ENCODE assay signal across 8 cellular contexts in genomic region chr1:54199765-54200518, GRCh38. TPM values are rescaled to one million over a fixed set of nuclear protein-coding genes. Genes with fewer than 3 reads are reported as not detected.
DNase-seq lines count a peak whose midpoint lies in the region; ATAC-seq, FAIRE-seq and TF ChIP-seq lines count a peak whose summit lies in the region.

TSS of gene CYB5RL (minus strand) at chr1:54200030. CDS start at chr1:54195616, 4,414 bp downstream.
TSS of gene MRPL37 (plus strand) at chr1:54200167. CDS start at chr1:54200244, 77 bp downstream.

- CTCF ChIA-PET in HepG2 (lab: Yijun Ruan, JAX; ENCODE audit: low intra/inter-chr PET ratio, low total read pairs), result no interaction called here

- H3K4me3 ChIP-seq in HepG2 (replicated peaks in 1 of 3; ENCODE audit: insufficient read depth in 1 of 3, low read depth in 2 of 3, low read length in 3 of 3), result peak within 1 kb of the TSS; percentile 89 to 95 (median 94)

- WGBS in HepG2 (ENCODE audit: low lambda C conversion rate), result 3% methylated on average over 6 of the region's 51 CpGs

- H3K4me2 ChIP-seq in HepG2 (ENCODE audit: low read depth, low read length), result peak within 1 kb of the TSS; percentile 96

- POLR2A ChIA-PET in HepG2 (lab: Yijun Ruan, JAX), result interaction anchor here (0.5 to 2.4 kb wide), 22 partner anchors 10 to 1009 kb away, joined by 3 to 10 read pairs (median 4); partner anchors contain the start of gene SSBP3

- ATAC-seq in GM19397 (IDR thresholded peaks at IDR 0.05; ENCODE audit: unreplicated experiment) (peak; percentile 95), HG03565 (IDR thresholded peaks at IDR 0.05; ENCODE audit: unreplicated experiment) (peak; percentile 86), HepG2 (peak; percentile 96)

- TF ChIP-seq CTCF in HepG2 (CRISPR knock-in tag; IDR thresholded peaks at IDR 0.05), result no peak

- peaks cover 34% of the 10 kb centered on the region for H3K4me1 ChIP-seq in HepG2 (ENCODE audit: insufficient read depth, low read length)

- TF ChIP-seq POLR2A in HepG2 (IDR thresholded peaks at IDR 0.05; ENCODE audit: insufficient read depth in 1 of 2, low read depth in 2 of 2, low read length in 2 of 2), result peak; percentile 82 to 84

- TF ChIP-seq RAD21 in HepG2 (CRISPR knock-in tag; IDR thresholded peaks at IDR 0.05), result peak; percentile 28

- peak; percentile 95 for FAIRE-seq in HepG2 (lab: Jason Lieb, UNC)

- intact Hi-C loops in HepG2 (cut with micrococcal nuclease; ENCODE audit: unreplicated experiment), result loop anchor here (10.0 kb wide), 1 partner anchor 125 kb away; no protein-coding TSS in a partner anchor

- in situ Hi-C loops in HepG2 (cut with HindIII; ENCODE audit: extremely low pct_ligation_motif_present, low pct_unique_long_range_greater_than_20kb), result no loop called here

- BruUV-seq in HepG2 (replicated peaks; lab: Mats Ljungman, UMichigan), result no TSS peak

- H3K27ac ChIP-seq in HepG2 (ENCODE audit: extremely low read length, insufficient read depth, low read length), result peak within 1 kb of the TSS; percentile 77

- H3K27me3 ChIP-seq in HepG2 (ENCODE audit: control insufficient read depth in 1 of 2, insufficient read depth in 2 of 2, low read length in 2 of 2), result no peaks in the 10 kb centered on the region; a peak in 1 of 5 replicates

- no peak for TF ChIP-seq EP300 in HepG2 (IDR thresholded peaks at IDR 0.05; ENCODE audit: low read depth in 2 of 2, low read length in 2 of 2)
- no peak; the same call in 1 of the 2 replicates for TF ChIP-seq EP300 in HepG2 (CRISPR knock-in tag; IDR thresholded peaks at IDR 0.05; ENCODE audit: borderline replicate concordance)

- DNase-seq in CD1c-positive myeloid dendritic cell (ENCODE audit: extremely low spot score) (peak; percentile 96), NCI-H748 treated with DMSO at 0.1 percent for 48 hours (lab: John Stamatoyannopoulos, UW) (peak; percentile 98), dermis microvascular lymphatic vessel endothelial cell (ENCODE audit: low read depth in 2 of 2) (peak; percentile 92 to 98), HepG2 (ENCODE audit: low spot score) (peak; percentile 97)
- peak; percentile 75 to 92 for DNase-seq in activated CD4-positive, alpha-beta T cell treated with anti-CD3 and anti-CD28 coated beads, Interleukin-2, amount 50 U/mL, for 24 hours (ENCODE audit: low read depth in 1 of 2, low spot score in 1 of 2)
- peak; percentile 85 to 88 for DNase-seq in stimulated activated CD4-positive, alpha-beta T cell treated with anti-CD3 and anti-CD28 coated beads, Interleukin-2, amount 100 ng/mL, for 48 hours

- peaks cover 2 to 11% of the 10 kb centered on the region in 2 experiments; a peak in 4 of 5 replicates for H3K36me3 ChIP-seq in HepG2 (replicated peaks in 1 of 2; ENCODE audit: control insufficient read depth in 1 of 2, insufficient read depth in 2 of 2, low read length in 2 of 2)

- H2AFZ ChIP-seq in HepG2 (ENCODE audit: low read length), result peak within 1 kb of the TSS; percentile 73

- H3K9ac ChIP-seq in HepG2 (ENCODE audit: insufficient read depth, low read depth, low read length), result peak within 1 kb of the TSS; percentile 93

- H4K20me1 ChIP-seq in HepG2 (ENCODE audit: insufficient read depth, low read length), result no peaks in the 10 kb centered on the region

- H3K9me3 ChIP-seq in HepG2 (ENCODE audit: low read length), result no peaks in the 10 kb centered on the region

- peaks cover 33% of the 10 kb centered on the region for H3K79me2 ChIP-seq in HepG2 (ENCODE audit: insufficient read depth, low read length)

TF ChIP-seq in HepG2, 621 proteins besides CTCF, POLR2A, EP300 and RAD21 (continues in another document):
- no peak for TF ChIP-seq FOXA3 (CRISPR knock-in tag; IDR thresholded peaks at IDR 0.05)
- peak; percentile 99 for TF ChIP-seq SP2 (CRISPR knock-in tag; IDR thresholded peaks at IDR 0.05)
- no peak for TF ChIP-seq PCBP2 (optimal IDR thresholded peaks at IDR 0.05; ENCODE audit: low read depth, low read length, poor library complexity, severe bottlenecking)
- no peak for TF ChIP-seq REL (CRISPR knock-in tag; conservative IDR thresholded peaks at IDR 0.05)
- no peak for TF ChIP-seq ZNF615 (CRISPR knock-in tag; IDR thresholded peaks at IDR 0.05; ENCODE audit: borderline replicate concordance)
- TF ChIP-seq ZKSCAN5 (CRISPR knock-in tag; IDR thresholded peaks at IDR 0.05), result no peak
- no peak for TF ChIP-seq IKZF4 (CRISPR knock-in tag; IDR thresholded peaks at IDR 0.05; ENCODE audit: borderline replicate concordance, low read depth, not compliant biosample characterization)
- TF ChIP-seq ZNF17 (CRISPR knock-in tag; IDR thresholded peaks at IDR 0.05), result no peak
- peak; percentile 88 for TF ChIP-seq PHF21A (CRISPR knock-in tag; IDR thresholded peaks at IDR 0.05)
- TF ChIP-seq ZNF563 (CRISPR knock-in tag; IDR thresholded peaks at IDR 0.05), result peak; percentile 55
- no peak for TF ChIP-seq ZNF101 (CRISPR knock-in tag; IDR thresholded peaks at IDR 0.05; ENCODE audit: borderline replicate concordance, low read depth)
- no peak for TF ChIP-seq ZBTB46 (CRISPR knock-in tag; IDR thresholded peaks at IDR 0.05; ENCODE audit: borderline replicate concordance)
- TF ChIP-seq SMYD3 (CRISPR knock-in tag; IDR thresholded peaks at IDR 0.05), result no peak

RNA-seq across cellular contexts. Expression of gene CYB5RL, which starts in this region (rescaled TPM):
- 3.5 and 5.3 TPM in 2 replicates for total RNA-seq in dermis microvascular lymphatic vessel endothelial cell
- 4.1 and 5.0 TPM in 2 replicates for total RNA-seq in HepG2 (2016; rRNA removed; fragmentation: Illumina TruSeq; extraction: Trizol)
- 4.4 and 6.3 TPM in 2 replicates for total RNA-seq in HepG2 (2016; cell fraction: cytosol; rRNA removed; fragmentation: Illumina TruSeq; extraction: Trizol; ENCODE audit: low read depth)
- total RNA-seq in HepG2 (2016; cell fraction: insoluble cytoplasmic fraction; rRNA removed; fragmentation: Illumina TruSeq; extraction: Trizol), result 4.6 and 4.8 TPM in 2 replicates
- total RNA-seq in HepG2 (2016; cell fraction: membrane; rRNA removed; fragmentation: Illumina TruSeq; extraction: Trizol), result 4.8 and 6.3 TPM in 2 replicates
- 2.2 and 3.2 TPM in 2 replicates for total RNA-seq in HepG2 (2016; cell fraction: nucleus; rRNA removed; fragmentation: Illumina TruSeq; extraction: Trizol)
- 3.7 and 3.9 TPM in 2 replicates for polyA plus RNA-seq in HepG2 (2011; rRNA removed)
- polyA plus RNA-seq in HepG2 (2011; cell fraction: cytosol; rRNA removed), result 3.2 TPM in 2 replicates
- 6.4 and 7.3 TPM in 2 replicates for polyA plus RNA-seq in HepG2 (2011; cell fraction: nucleus; rRNA removed)
- 2.2 and 2.6 TPM in 2 replicates for polyA plus RNA-seq in HepG2 (2012)
- polyA plus RNA-seq in HepG2 (2016; cell fraction: cytosol; fragmentation: Illumina TruSeq; extraction: Trizol; ENCODE audit: low read depth), result 5.6 and 6.5 TPM in 2 replicates
- polyA plus RNA-seq in HepG2 (2016; cell fraction: insoluble cytoplasmic fraction; fragmentation: Illumina TruSeq; extraction: Trizol; ENCODE audit: low read depth), result 2.7 and 2.9 TPM in 2 replicates
- polyA plus RNA-seq in HepG2 (2016; cell fraction: membrane; fragmentation: Illumina TruSeq; extraction: Trizol; ENCODE audit: low read depth), result 3.5 and 4.4 TPM in 2 replicates
- polyA plus RNA-seq in HepG2 (2016; cell fraction: nucleus; fragmentation: Illumina TruSeq; extraction: Trizol; ENCODE audit: insufficient read depth, low read depth), result 4.5 and 5.3 TPM in 2 replicates
- polyA minus RNA-seq in HepG2 (2011; rRNA and poly(A)+ RNA removed; ENCODE audit: low replicate concordance), result 5.6 and 19.2 TPM in 2 replicates
- polyA minus RNA-seq in HepG2 (2011; cell fraction: cytosol; rRNA and poly(A)+ RNA removed), result 0.79 and 1.4 TPM in 2 replicates
- 3.5 and 6.2 TPM in 2 replicates for polyA minus RNA-seq in HepG2 (2011; cell fraction: nucleus; rRNA and poly(A)+ RNA removed)

RNA-seq across cellular contexts. Expression of gene MRPL37, which starts in this region (rescaled TPM):
- total RNA-seq in dermis microvascular lymphatic vessel endothelial cell (48.5 and 56.4 TPM in 2 replicates), HepG2 (2016; rRNA removed; fragmentation: Illumina TruSeq; extraction: Trizol) (127 and 143 TPM in 2 replicates)
- 107 and 109 TPM in 2 replicates for total RNA-seq in HepG2 (2016; cell fraction: cytosol; rRNA removed; fragmentation: Illumina TruSeq; extraction: Trizol; ENCODE audit: low read depth)
- 123 and 145 TPM in 2 replicates for total RNA-seq in HepG2 (2016; cell fraction: insoluble cytoplasmic fraction; rRNA removed; fragmentation: Illumina TruSeq; extraction: Trizol)
- total RNA-seq in HepG2 (2016; cell fraction: membrane; rRNA removed; fragmentation: Illumina TruSeq; extraction: Trizol), result 128 and 139 TPM in 2 replicates
- total RNA-seq in HepG2 (2016; cell fraction: nucleus; rRNA removed; fragmentation: Illumina TruSeq; extraction: Trizol), result 50.3 and 58.7 TPM in 2 replicates
- polyA plus RNA-seq in HepG2 (2011; rRNA removed), result 26.5 and 31.7 TPM in 2 replicates
- polyA plus RNA-seq in HepG2 (2011; cell fraction: cytosol; rRNA removed), result 31.8 and 37.2 TPM in 2 replicates
- polyA plus RNA-seq in HepG2 (2011; cell fraction: nucleus; rRNA removed), result 15.6 and 18.1 TPM in 2 replicates
- polyA plus RNA-seq in HepG2 (2012), result 81.3 and 106 TPM in 2 replicates
- polyA plus RNA-seq in HepG2 (2016; cell fraction: cytosol; fragmentation: Illumina TruSeq; extraction: Trizol; ENCODE audit: low read depth), result 175 and 183 TPM in 2 replicates
- polyA plus RNA-seq in HepG2 (2016; cell fraction: insoluble cytoplasmic fraction; fragmentation: Illumina TruSeq; extraction: Trizol; ENCODE audit: low read depth), result 248 and 256 TPM in 2 replicates
- polyA plus RNA-seq in HepG2 (2016; cell fraction: membrane; fragmentation: Illumina TruSeq; extraction: Trizol; ENCODE audit: low read depth), result 177 and 183 TPM in 2 replicates
- 106 TPM in 2 replicates for polyA plus RNA-seq in HepG2 (2016; cell fraction: nucleus; fragmentation: Illumina TruSeq; extraction: Trizol; ENCODE audit: insufficient read depth, low read depth)
- 34.6 and 75.1 TPM in 2 replicates for polyA minus RNA-seq in HepG2 (2011; rRNA and poly(A)+ RNA removed; ENCODE audit: low replicate concordance)
- 16.6 and 17.3 TPM in 2 replicates for polyA minus RNA-seq in HepG2 (2011; cell fraction: cytosol; rRNA and poly(A)+ RNA removed)
- polyA minus RNA-seq in HepG2 (2011; cell fraction: nucleus; rRNA and poly(A)+ RNA removed), result 12.8 and 13.4 TPM in 2 replicates

Comparison
In these comparisons a context has a peak if more than half of its experiments do, and no peak if none do; other contexts are left out.
1. Peak in every context shown above with its lines: DNase-seq, ATAC-seq, H3K4me3 ChIP-seq and H3K27ac ChIP-seq.